Comparison of ENCODE assay signal across 18 cellular contexts in genomic region chr22:31973739-31974138, GRCh38. TPM values are rescaled to one million over a fixed set of nuclear protein-coding genes. Genes with fewer than 3 reads are reported as not detected.
DNase-seq lines count a peak whose midpoint lies in the region; ATAC-seq and TF ChIP-seq lines count a peak whose summit lies in the region.
"Had no signal": no experiment of that assay in that cellular context is flagged by ENCODE, and none has a peak within 500 bp of the region (broad histone marks: within the 10 kb centered on the region; RNA-seq: fewer than 3 reads in every experiment).

No MANE protein-coding gene starts in this region.

- in situ Hi-C loops in ACHN (cut with HindIII; ENCODE audit: low pct_ligation_motif_present, low pct_unique_long_range_greater_than_20kb, low sequenced_read_pairs), result loop anchor here (25.0 kb wide), 1 partner anchor 311 kb away; the partner anchor contains the start of gene PISD

- ATAC-seq in mucosa of descending colon, result peak; percentile 71
- ATAC-seq: K562 had no signal

- H3K27ac Mint-ChIP-seq in activated T-cell treated with anti-CD3 and anti-CD28 coated beads, Interleukin-2, amount 50 U/mL, for 24 hours, result no peak overlapping the region
- H3K27ac Mint-ChIP-seq: CD14-positive monocyte had no signal

- no peak overlapping the region for H3K4me3 ChIP-seq in mucosa of descending colon
- H3K4me3 ChIP-seq: HAP-1, K562, SJSA1 had no signal

- intact Hi-C loops in mucosa of descending colon (cut with DNase I, micrococcal nuclease), result loop anchor here in 1 of 2 donors (10.0 kb wide), 1 partner anchor 291 kb away; no protein-coding TSS in a partner anchor

- no peaks in the 10 kb centered on the region for H3K9me3 ChIP-seq in mucosa of descending colon
- H3K9me3 ChIP-seq: Caco-2, HAP-1, SJSA1 had no signal

- H3K9me3 Mint-ChIP-seq in activated T-cell treated with anti-CD3 and anti-CD28 coated beads, Interleukin-2, amount 50 U/mL, for 24 hours, result no peaks in the 10 kb centered on the region

- no peaks in the 10 kb centered on the region for H3K36me3 Mint-ChIP-seq in activated T-cell treated with anti-CD3 and anti-CD28 coated beads, Interleukin-2, amount 50 U/mL, for 24 hours (ENCODE audit: low read depth)
- H3K36me3 Mint-ChIP-seq: CD14-positive monocyte had no signal

- peaks cover 2% of the 10 kb centered on the region for H3K27me3 Mint-ChIP-seq in activated T-cell treated with anti-CD3 and anti-CD28 coated beads, Interleukin-2, amount 50 U/mL, for 24 hours

- H3K4me3 Mint-ChIP-seq in activated T-cell treated with anti-CD3 and anti-CD28 coated beads, Interleukin-2, amount 50 U/mL, for 24 hours, result no peak overlapping the region
- H3K4me3 Mint-ChIP-seq: CD14-positive monocyte had no signal

- H3K36me3 ChIP-seq in mucosa of descending colon (ENCODE audit: low read depth), result no peaks in the 10 kb centered on the region
- H3K36me3 ChIP-seq: HAP-1, SJSA1 had no signal

- TF ChIP-seq CTCF in mucosa of descending colon (IDR thresholded peaks at IDR 0.05), result no peak

- peaks cover 17% of the 10 kb centered on the region for H3K4me1 ChIP-seq in mucosa of descending colon (ENCODE audit: low read depth)
- H3K4me1 ChIP-seq: Caco-2 had no signal

- DNase-seq in ACHN (peak; percentile 70), M059J (ENCODE audit: low read depth) (peak; percentile 48), glomerular visceral epithelial cell (ENCODE audit: extremely low spot score) (peak; percentile 49), mucosa of descending colon (peak; percentile 82 to 94 (median 83)), SHP77 (lab: John Stamatoyannopoulos, UW) (no peak), SW480 (ENCODE audit: low spot score) (no peak)
- no peak for DNase-seq in effector CD4-positive, alpha-beta T cell
- DNase-seq in activated T-cell treated with anti-CD3 and anti-CD28 coated beads, Interleukin-2, amount 50 U/mL, for 24 hours, result no peak
- DNase-seq: Caco-2, MM.1S, NCI-H1417 treated with DMSO at 0.1 percent for 48 hours, NCI-H2029, NCI-H2171 treated with DMSO at 0.1 percent for 48 hours, NCI-H510A had no signal

- H3K4me1 Mint-ChIP-seq in activated T-cell treated with anti-CD3 and anti-CD28 coated beads, Interleukin-2, amount 50 U/mL, for 24 hours (ENCODE audit: low read depth), result peaks cover 17% of the 10 kb centered on the region

RNA-seq across cellular contexts. Expression of gene YWHAH, which starts 29.4 kb away (rescaled TPM):
- 176 and 196 TPM in 2 replicates for total RNA-seq in M059J (2014; rRNA removed; shearing (Covaris generic))
- 100 to 1,000 TPM; 140 to 162 (median 149) TPM for total RNA-seq in mucosa of descending colon

Comparison
In these comparisons a context has a peak if more than half of its experiments do, and no peak if none do; other contexts are left out.
1. DNase-seq: peak in ACHN (single experiment), M059J (single experiment), glomerular visceral epithelial cell (single experiment) and mucosa of descending colon (3 of 3); none in SHP77 (0 of 2), effector CD4-positive, alpha-beta T cell (single experiment), SW480 (single experiment) and activated T-cell treated with anti-CD3 and anti-CD28 coated beads, Interleukin-2, amount 50 U/mL, for 24 hours (single experiment).